In genomic region chr13:68232351-68233130, GRCh38 we compare ENCODE assay signal across 1 cellular context.
TF ChIP-seq lines count a peak whose summit lies in the region.

No MANE protein-coding gene starts in this region.

TF ChIP-seq in HepG2, 621 proteins besides CTCF, POLR2A, EP300 and RAD21 (continued from another document):
- TF ChIP-seq PBX2 (CRISPR knock-in tag; IDR thresholded peaks at IDR 0.05) = no peak
- no peak for TF ChIP-seq CC2D1A (CRISPR knock-in tag; IDR thresholded peaks at IDR 0.05)
- TF ChIP-seq ZBTB3 (CRISPR knock-in tag; IDR thresholded peaks at IDR 0.05; ENCODE audit: borderline replicate concordance, low read depth) = no peak
- TF ChIP-seq BORCS8-MEF2B (CRISPR knock-in tag; IDR thresholded peaks at IDR 0.05) = no peak
- TF ChIP-seq, protein P1, sequence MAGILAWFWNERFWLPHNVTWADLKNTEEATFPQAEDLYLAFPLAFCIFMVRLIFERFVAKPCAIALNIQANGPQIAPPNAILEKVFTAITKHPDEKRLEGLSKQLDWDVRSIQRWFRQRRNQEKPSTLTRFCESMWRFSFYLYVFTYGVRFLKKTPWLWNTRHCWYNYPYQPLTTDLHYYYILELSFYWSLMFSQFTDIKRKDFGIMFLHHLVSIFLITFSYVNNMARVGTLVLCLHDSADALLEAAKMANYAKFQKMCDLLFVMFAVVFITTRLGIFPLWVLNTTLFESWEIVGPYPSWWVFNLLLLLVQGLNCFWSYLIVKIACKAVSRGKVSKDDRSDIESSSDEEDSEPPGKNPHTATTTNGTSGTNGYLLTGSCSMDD (CRISPR knock-in tag; IDR thresholded peaks at IDR 0.05) = no peak
- TF ChIP-seq ZFY (CRISPR knock-in tag; IDR thresholded peaks at IDR 0.05) = no peak
- TF ChIP-seq NFKB2 (CRISPR knock-in tag; IDR thresholded peaks at IDR 0.05; ENCODE audit: borderline replicate concordance) = no peak
- no peak for TF ChIP-seq GTF3A (CRISPR knock-in tag; conservative IDR thresholded peaks at IDR 0.05)
- no peak for TF ChIP-seq STAG1 (CRISPR knock-in tag; IDR thresholded peaks at IDR 0.05)
- TF ChIP-seq ZNF773 (CRISPR knock-in tag; IDR thresholded peaks at IDR 0.05; ENCODE audit: borderline replicate concordance) = no peak
- TF ChIP-seq ZNF841 (CRISPR knock-in tag; IDR thresholded peaks at IDR 0.05; ENCODE audit: borderline replicate concordance) = no peak
- TF ChIP-seq, protein P2, sequence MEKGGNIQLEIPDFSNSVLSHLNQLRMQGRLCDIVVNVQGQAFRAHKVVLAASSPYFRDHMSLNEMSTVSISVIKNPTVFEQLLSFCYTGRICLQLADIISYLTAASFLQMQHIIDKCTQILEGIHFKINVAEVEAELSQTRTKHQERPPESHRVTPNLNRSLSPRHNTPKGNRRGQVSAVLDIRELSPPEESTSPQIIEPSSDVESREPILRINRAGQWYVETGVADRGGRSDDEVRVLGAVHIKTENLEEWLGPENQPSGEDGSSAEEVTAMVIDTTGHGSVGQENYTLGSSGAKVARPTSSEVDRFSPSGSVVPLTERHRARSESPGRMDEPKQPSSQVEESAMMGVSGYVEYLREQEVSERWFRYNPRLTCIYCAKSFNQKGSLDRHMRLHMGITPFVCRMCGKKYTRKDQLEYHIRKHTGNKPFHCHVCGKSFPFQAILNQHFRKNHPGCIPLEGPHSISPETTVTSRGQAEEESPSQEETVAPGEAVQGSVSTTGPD (CRISPR knock-in tag; IDR thresholded peaks at IDR 0.05) = no peak
